Comparison of ENCODE assay signal across 26 cellular contexts in genomic region chr20:14882846-14883245, GRCh38.
"Had no signal": no experiment of that assay in that cellular context is flagged by ENCODE, and none has a peak within 500 bp of the region (broad histone marks: within the 10 kb centered on the region; RNA-seq: fewer than 3 reads in every experiment).

No MANE protein-coding gene starts in this region.

- H3K27ac ChIP-seq: dorsolateral prefrontal cortex, esophagus muscularis mucosa, heart right ventricle, neural progenitor cell, parathyroid adenoma, prostate gland, sigmoid colon, spleen, thoracic aorta, tibial nerve, vagina had no signal

- H2AFZ ChIP-seq: neural progenitor cell, parathyroid adenoma had no signal

- H3K4me2 ChIP-seq: neural progenitor cell had no signal

- DNase-seq: dorsolateral prefrontal cortex; effector CD4-positive, alpha-beta T cell; foreskin melanocyte; glutamatergic neuron; heart right ventricle; hippocampal formation; mesenchymal stem cell; midbrain; naive thymus-derived CD4-positive, alpha-beta T cell; right cardiac atrium; sigmoid colon; spleen; stimulated activated naive B cell treated with anti-CD40 and anti-IgM and Interleukin-4, amounts not matched to agents 10 μg/mL and 1 μg/mL and 100 μg/mL, for 72 hours had no signal

- H3K9me3 Mint-ChIP-seq: neural progenitor cell had no signal

- H3K9ac ChIP-seq: neural progenitor cell, parathyroid adenoma had no signal

- H3K36me3 Mint-ChIP-seq: naive thymus-derived CD4-positive, alpha-beta T cell; neural progenitor cell; stimulated activated naive B cell treated with anti-CD40 and anti-IgM and Interleukin-4, amounts not matched to agents 10 μg/mL and 1 μg/mL and 100 μg/mL, for 72 hours had no signal

- H3K4me1 Mint-ChIP-seq: naive thymus-derived CD4-positive, alpha-beta T cell; nephron; stimulated activated naive B cell treated with anti-CD40 and anti-IgM and Interleukin-4, amounts not matched to agents 10 μg/mL and 1 μg/mL and 100 μg/mL, for 72 hours had no signal

- H3K27me3 Mint-ChIP-seq: naive thymus-derived CD4-positive, alpha-beta T cell; stimulated activated naive CD8-positive, alpha-beta T cell treated with anti-CD3 and anti-CD28 coated beads, Interleukin-15, Interleukin-2, amounts not matched to agents 100 ng/mL and 50 ng/mL, for 24 hours had no signal

- H3K9me3 ChIP-seq: esophagus muscularis mucosa, heart right ventricle, prostate gland, sigmoid colon, thoracic aorta, tibial nerve, vagina had no signal

- H3K4me3 ChIP-seq: dorsolateral prefrontal cortex, esophagus muscularis mucosa, heart right ventricle, lung, neural progenitor cell, prostate gland, sigmoid colon, spleen, thoracic aorta, tibial nerve, vagina had no signal

- H3K4me1 ChIP-seq: esophagus muscularis mucosa, heart right ventricle, prostate gland, spleen, tibial nerve had no signal

- H3K27me3 ChIP-seq: dorsolateral prefrontal cortex, esophagus muscularis mucosa, heart right ventricle, neural progenitor cell, sigmoid colon, spleen, tibial nerve, vagina had no signal

- H3K79me2 ChIP-seq: parathyroid adenoma had no signal

- ATAC-seq: heart right ventricle; left lobe of liver; naive thymus-derived CD4-positive, alpha-beta T cell; right cardiac atrium had no signal

- H3K36me3 ChIP-seq: esophagus muscularis mucosa, heart right ventricle, neural progenitor cell, prostate gland, sigmoid colon, spleen, thoracic aorta, tibial nerve, vagina had no signal

- H3K4me3 Mint-ChIP-seq: naive thymus-derived CD4-positive, alpha-beta T cell; nephron; neural progenitor cell; stimulated activated naive B cell treated with anti-CD40 and anti-IgM and Interleukin-4, amounts not matched to agents 10 μg/mL and 1 μg/mL and 100 μg/mL, for 72 hours; stimulated activated naive CD8-positive, alpha-beta T cell treated with anti-CD3 and anti-CD28 coated beads, Interleukin-15, Interleukin-2, amounts not matched to agents 100 ng/mL and 50 ng/mL, for 24 hours had no signal

- FAIRE-seq: colon, islet of Langerhans had no signal

- H3K27ac Mint-ChIP-seq: naive thymus-derived CD4-positive, alpha-beta T cell; nephron; neural progenitor cell; stimulated activated naive B cell treated with anti-CD40 and anti-IgM and Interleukin-4, amounts not matched to agents 10 μg/mL and 1 μg/mL and 100 μg/mL, for 72 hours; stimulated activated naive CD8-positive, alpha-beta T cell treated with anti-CD3 and anti-CD28 coated beads, Interleukin-15, Interleukin-2, amounts not matched to agents 100 ng/mL and 50 ng/mL, for 24 hours had no signal
